Comparison of ENCODE assay signal across 8 cellular contexts in genomic region chr10:46106410-46107255, GRCh38.
DNase-seq lines count a peak whose midpoint lies in the region; ATAC-seq and TF ChIP-seq lines count a peak whose summit lies in the region.

No MANE protein-coding gene starts in this region.

- H3K27me3 Mint-ChIP-seq in activated T-helper 2 cell treated with anti-CD3 and anti-CD28 coated beads, Interferon-gamma antibody, Interleukin-2, Interleukin-4, amounts not matched to agents 10 μg/mL and 5 μg/mL and 100 μg/mL, durations not matched to agents 14 hours and 24 hours and 36 hours (ENCODE audit: low read depth): peaks cover 28% of the 10 kb centered on the region
- H3K27me3 Mint-ChIP-seq in naive B cell (peaks cover 15 to 29% (median 17%) of the 10 kb centered on the region in 3 donors), type B pancreatic cell (peaks cover 19% of the 10 kb centered on the region)

- ATAC-seq in GM18519 (IDR thresholded peaks at IDR 0.05; ENCODE audit: low FRiP score, unreplicated experiment) (peak; percentile 87), HG03045 (IDR thresholded peaks at IDR 0.05; ENCODE audit: unreplicated experiment) (peak; percentile 89), naive B cell (ENCODE audit: low read depth in 2 of 2) (peak; percentile 72 to 85)

- intact Hi-C loops in activated T-helper 2 cell treated with anti-CD3 and anti-CD28 coated beads, Interferon-gamma antibody, Interleukin-2, Interleukin-4, amounts not matched to agents 10 μg/mL and 5 μg/mL and 100 μg/mL, durations not matched to agents 14 hours and 24 hours and 36 hours (cut with micrococcal nuclease): no loop called here

- TF ChIP-seq CTCF in fibroblast of pulmonary artery (IDR thresholded peaks at IDR 0.05; ENCODE audit: low read length, missing control alignments) (no peak), type B pancreatic cell (conservative IDR thresholded peaks at IDR 0.05) (peak; percentile 33)

- H3K4me1 Mint-ChIP-seq in activated T-helper 2 cell treated with anti-CD3 and anti-CD28 coated beads, Interferon-gamma antibody, Interleukin-2, Interleukin-4, amounts not matched to agents 10 μg/mL and 5 μg/mL and 100 μg/mL, durations not matched to agents 14 hours and 24 hours and 36 hours (ENCODE audit: low read depth): peaks cover 15% of the 10 kb centered on the region
- H3K4me1 Mint-ChIP-seq in naive B cell (peaks cover 8 to 14% (median 13%) of the 10 kb centered on the region in 3 donors), type B pancreatic cell (ENCODE audit: unreplicated experiment) (peaks cover 14% of the 10 kb centered on the region)

- DNase-seq in AG08396 (ENCODE audit: low spot score): peak; percentile 69
- DNase-seq in NCI-H510A treated with DMSO at 0.1 percent for 48 hours (lab: John Stamatoyannopoulos, UW): peak; percentile 30
- DNase-seq in activated T-helper 2 cell treated with anti-CD3 and anti-CD28 coated beads, Interferon-gamma antibody, Interleukin-2, Interleukin-4, amounts not matched to agents 10 μg/mL and 5 μg/mL and 100 μg/mL, durations not matched to agents 14 hours and 24 hours and 36 hours (ENCODE audit: low spot score): peak; percentile 55
- DNase-seq in fibroblast of pulmonary artery (ENCODE audit: low read depth): peak; percentile 52
- DNase-seq in naive B cell: peak; percentile 42
- no peak for DNase-seq in type B pancreatic cell (ENCODE audit: extremely low spot score, unreplicated experiment)

- H3K4me3 Mint-ChIP-seq in activated T-helper 2 cell treated with anti-CD3 and anti-CD28 coated beads, Interferon-gamma antibody, Interleukin-2, Interleukin-4, amounts not matched to agents 10 μg/mL and 5 μg/mL and 100 μg/mL, durations not matched to agents 14 hours and 24 hours and 36 hours (ENCODE audit: low read depth): peak overlapping the region; percentile 80
- H3K4me3 Mint-ChIP-seq in naive B cell (peak overlapping the region; percentile 57 to 99 (median 83)), type B pancreatic cell (peak overlapping the region; percentile 86)

- H3K9me3 Mint-ChIP-seq in activated T-helper 2 cell treated with anti-CD3 and anti-CD28 coated beads, Interferon-gamma antibody, Interleukin-2, Interleukin-4, amounts not matched to agents 10 μg/mL and 5 μg/mL and 100 μg/mL, durations not matched to agents 14 hours and 24 hours and 36 hours: no peaks in the 10 kb centered on the region
- H3K9me3 Mint-ChIP-seq in naive B cell: no peaks in the 10 kb centered on the region
- no peaks in the 10 kb centered on the region for H3K9me3 Mint-ChIP-seq in type B pancreatic cell

- no peak overlapping the region for H3K27ac Mint-ChIP-seq in activated T-helper 2 cell treated with anti-CD3 and anti-CD28 coated beads, Interferon-gamma antibody, Interleukin-2, Interleukin-4, amounts not matched to agents 10 μg/mL and 5 μg/mL and 100 μg/mL, durations not matched to agents 14 hours and 24 hours and 36 hours
- H3K27ac Mint-ChIP-seq in naive B cell: peak overlapping the region in 4 of 6 donors; percentile 4 to 79 (median 18)
- H3K27ac Mint-ChIP-seq in type B pancreatic cell: no peak overlapping the region

- H3K4me3 ChIP-seq in fibroblast of pulmonary artery (replicated peaks; ENCODE audit: low read depth, low read length): peak overlapping the region; percentile 50

- H3K36me3 Mint-ChIP-seq in activated T-helper 2 cell treated with anti-CD3 and anti-CD28 coated beads, Interferon-gamma antibody, Interleukin-2, Interleukin-4, amounts not matched to agents 10 μg/mL and 5 μg/mL and 100 μg/mL, durations not matched to agents 14 hours and 24 hours and 36 hours (ENCODE audit: low read depth): no peaks in the 10 kb centered on the region
- peaks cover 0 to 7% of the 10 kb centered on the region in 2 donors for H3K36me3 Mint-ChIP-seq in naive B cell
- no peaks in the 10 kb centered on the region for H3K36me3 Mint-ChIP-seq in type B pancreatic cell

Comparison
In these comparisons a context has a peak if more than half of its experiments do, and no peak if none do; other contexts are left out.
1. H3K27ac Mint-ChIP-seq: peak in naive B cell (4 of 6); none in activated T-helper 2 cell treated with anti-CD3 and anti-CD28 coated beads, Interferon-gamma antibody, Interleukin-2, Interleukin-4, amounts not matched to agents 10 μg/mL and 5 μg/mL and 100 μg/mL, durations not matched to agents 14 hours and 24 hours and 36 hours (single experiment) and type B pancreatic cell (single experiment).
2. Peak in every context shown above with its lines, with median percentiles within 50 percentile points of each other: ATAC-seq and H3K4me3 Mint-ChIP-seq.